In genomic region chr7:86558680-86559079, GRCh38 we compare ENCODE assay signal across 25 cellular contexts.
"Had no signal": no experiment of that assay in that cellular context is flagged by ENCODE, and none has a peak within 500 bp of the region (broad histone marks: within the 10 kb centered on the region; RNA-seq: fewer than 3 reads in every experiment).

No MANE protein-coding gene starts in this region.

- ATAC-seq: activated CD4-positive, CD25-positive, alpha-beta regulatory T cell treated with anti-CD3 and anti-CD28 coated beads, Interleukin-2, amount 50 U/mL, for 24 hours; activated CD8-positive, alpha-beta memory T cell treated with anti-CD3 and anti-CD28 coated beads, Interleukin-2, amount 10 ng/mL, durations not matched to agents 7 days and 5 days; activated CD8-positive, alpha-beta T cell treated with anti-CD3 and anti-CD28 coated beads for 36 hours; esophagus mucosa; heart left ventricle; left cardiac atrium; natural killer cell; stimulated activated memory B cell treated with anti-CD40 and anti-IgM and Interleukin-4, amounts not matched to agents 10 μg/mL and 1 μg/mL and 100 μg/mL, for 72 hours had no signal

- H3K27ac Mint-ChIP-seq: activated CD4-positive, alpha-beta T cell treated with anti-CD3 and anti-CD28 coated beads, Interleukin-2, amount 10 ng/mL, durations not matched to agents 24 days and 14 days; activated CD8-positive, alpha-beta memory T cell treated with anti-CD3 and anti-CD28 coated beads, Interleukin-2, amount 10 ng/mL, durations not matched to agents 7 days and 5 days; activated CD8-positive, alpha-beta T cell treated with anti-CD3 and anti-CD28 coated beads for 36 hours; activated naive CD4-positive, alpha-beta T cell treated with anti-CD3 and anti-CD28 coated beads, Interleukin-2, amount 10 ng/mL, durations not matched to agents 7 days and 5 days; natural killer cell; progenitor cell of endocrine pancreas; stimulated activated memory B cell treated with anti-CD40 and anti-IgM and Interleukin-4, amounts not matched to agents 10 μg/mL and 1 μg/mL and 100 μg/mL, for 72 hours had no signal

- H3K27me3 ChIP-seq: cardiac muscle cell, heart left ventricle, sigmoid colon, stomach, suprapubic skin, tibial nerve had no signal

- H3K4me1 ChIP-seq: heart left ventricle, sigmoid colon, stomach, suprapubic skin, tibial nerve had no signal

- H3K36me3 Mint-ChIP-seq: activated CD8-positive, alpha-beta memory T cell treated with anti-CD3 and anti-CD28 coated beads, Interleukin-2, amount 10 ng/mL, durations not matched to agents 7 days and 5 days; activated naive CD4-positive, alpha-beta T cell treated with anti-CD3 and anti-CD28 coated beads, Interleukin-2, amount 10 ng/mL, durations not matched to agents 7 days and 5 days; natural killer cell; stimulated activated memory B cell treated with anti-CD40 and anti-IgM and Interleukin-4, amounts not matched to agents 10 μg/mL and 1 μg/mL and 100 μg/mL, for 72 hours had no signal

- H3K36me3 ChIP-seq: cardiac muscle cell, heart left ventricle, sigmoid colon, stomach, suprapubic skin, tibial nerve had no signal

- H3K4me1 Mint-ChIP-seq: activated CD4-positive, alpha-beta T cell treated with anti-CD3 and anti-CD28 coated beads, Interleukin-2, amount 10 ng/mL, durations not matched to agents 24 days and 14 days; activated CD8-positive, alpha-beta memory T cell treated with anti-CD3 and anti-CD28 coated beads, Interleukin-2, amount 10 ng/mL, durations not matched to agents 7 days and 5 days; activated naive CD4-positive, alpha-beta T cell treated with anti-CD3 and anti-CD28 coated beads, Interleukin-2, amount 10 ng/mL, durations not matched to agents 7 days and 5 days; natural killer cell; stimulated activated memory B cell treated with anti-CD40 and anti-IgM and Interleukin-4, amounts not matched to agents 10 μg/mL and 1 μg/mL and 100 μg/mL, for 72 hours had no signal

- H3K27me3 Mint-ChIP-seq: activated CD4-positive, alpha-beta T cell treated with anti-CD3 and anti-CD28 coated beads, Interleukin-2, amount 10 ng/mL, durations not matched to agents 24 days and 14 days; activated CD8-positive, alpha-beta memory T cell treated with anti-CD3 and anti-CD28 coated beads, Interleukin-2, amount 10 ng/mL, durations not matched to agents 7 days and 5 days; activated CD8-positive, alpha-beta T cell treated with anti-CD3 and anti-CD28 coated beads for 36 hours; activated naive CD4-positive, alpha-beta T cell treated with anti-CD3 and anti-CD28 coated beads, Interleukin-2, amount 10 ng/mL, durations not matched to agents 7 days and 5 days; progenitor cell of endocrine pancreas; stimulated activated memory B cell treated with anti-CD40 and anti-IgM and Interleukin-4, amounts not matched to agents 10 μg/mL and 1 μg/mL and 100 μg/mL, for 72 hours had no signal

- H3K27ac ChIP-seq: cardiac muscle cell, heart left ventricle, sigmoid colon, stomach, suprapubic skin, tibial nerve, VCaP had no signal

- DNase-seq: activated CD4-positive, alpha-beta T cell treated with anti-CD3 and anti-CD28 coated beads, Interleukin-2, amount 10 ng/mL, durations not matched to agents 24 days and 14 days; activated CD8-positive, alpha-beta memory T cell treated with anti-CD3 and anti-CD28 coated beads, Interleukin-2, amount 10 ng/mL, durations not matched to agents 7 days and 5 days; activated CD8-positive, alpha-beta T cell treated with anti-CD3 and anti-CD28 coated beads for 36 hours; activated effector memory CD4-positive, alpha-beta T cell treated with anti-CD3 and anti-CD28 coated beads, Interleukin-2, amount 50 U/mL, for 16 hours; activated naive CD4-positive, alpha-beta T cell treated with anti-CD3 and anti-CD28 coated beads, Interleukin-2, amount 10 ng/mL, durations not matched to agents 7 days and 5 days; activated T-cell treated with anti-CD3 and anti-CD28 coated beads for 4 hours; amygdala; heart left ventricle; islet precursor cell; left cardiac atrium; midbrain; natural killer cell; retina; sigmoid colon; stimulated activated CD4-positive, alpha-beta T cell treated with anti-CD3 and anti-CD28 coated beads, Interleukin-15, amount 100 ng/mL, for 24 hours; stomach had no signal

- H3K4me3 Mint-ChIP-seq: activated CD4-positive, alpha-beta T cell treated with anti-CD3 and anti-CD28 coated beads, Interleukin-2, amount 10 ng/mL, durations not matched to agents 24 days and 14 days; activated CD8-positive, alpha-beta memory T cell treated with anti-CD3 and anti-CD28 coated beads, Interleukin-2, amount 10 ng/mL, durations not matched to agents 7 days and 5 days; activated CD8-positive, alpha-beta T cell treated with anti-CD3 and anti-CD28 coated beads for 36 hours; activated naive CD4-positive, alpha-beta T cell treated with anti-CD3 and anti-CD28 coated beads, Interleukin-2, amount 10 ng/mL, durations not matched to agents 7 days and 5 days; natural killer cell; stimulated activated memory B cell treated with anti-CD40 and anti-IgM and Interleukin-4, amounts not matched to agents 10 μg/mL and 1 μg/mL and 100 μg/mL, for 72 hours had no signal

- H3K9me3 ChIP-seq: sigmoid colon, stomach, suprapubic skin, tibial nerve had no signal

- H3K9me3 Mint-ChIP-seq: activated CD8-positive, alpha-beta T cell treated with anti-CD3 and anti-CD28 coated beads for 36 hours; activated naive CD4-positive, alpha-beta T cell treated with anti-CD3 and anti-CD28 coated beads, Interleukin-2, amount 10 ng/mL, durations not matched to agents 7 days and 5 days; stimulated activated memory B cell treated with anti-CD40 and anti-IgM and Interleukin-4, amounts not matched to agents 10 μg/mL and 1 μg/mL and 100 μg/mL, for 72 hours had no signal

- H3K4me3 ChIP-seq: cardiac muscle cell, heart left ventricle, sigmoid colon, smooth muscle cell, stomach, suprapubic skin, tibial nerve had no signal
